25 cellular contexts compared by ENCODE assay signal in the genomic region with DNA sequence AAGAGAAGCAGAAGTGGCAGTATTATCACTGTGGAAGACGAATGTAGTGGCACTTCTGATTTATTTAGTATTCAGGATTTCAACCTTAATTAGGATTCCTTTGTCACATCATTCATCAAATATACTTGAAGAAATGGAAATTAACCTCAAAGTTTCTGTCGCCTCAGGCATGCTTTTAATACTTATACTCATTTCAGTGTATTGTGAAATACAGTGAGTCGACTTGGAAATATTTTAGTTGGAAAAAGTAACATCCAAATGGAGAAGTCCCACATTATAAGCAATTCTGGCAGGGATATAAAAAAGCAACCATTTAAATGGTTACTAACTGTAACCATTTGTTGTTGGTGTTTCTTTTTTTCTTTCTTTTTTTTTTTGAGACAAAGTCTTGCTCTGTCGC.
DNase-seq lines count a peak whose midpoint lies in the region; ATAC-seq and TF ChIP-seq lines count a peak whose summit lies in the region.
"Had no signal": no experiment of that assay in that cellular context is flagged by ENCODE, and none has a peak within 500 bp of the region (broad histone marks: within the 10 kb centered on the region; RNA-seq: fewer than 3 reads in every experiment).

No MANE protein-coding gene starts in this region.

- no peaks in the 10 kb centered on the region for H3K36me3 ChIP-seq in smooth muscle cell (ENCODE audit: low read depth)
- H3K36me3 ChIP-seq: gastrocnemius medialis, left ventricle myocardium inferior, SJCRH30, thoracic aorta had no signal

- no peak overlapping the region for H3K4me3 ChIP-seq in astrocyte of the cerebellum (ENCODE audit: low read depth, low read length)
- no peak overlapping the region for H3K4me3 ChIP-seq in fibroblast of pulmonary artery (replicated peaks; ENCODE audit: low read depth, low read length)
- no peak overlapping the region for H3K4me3 ChIP-seq in smooth muscle cell
- H3K4me3 ChIP-seq: gastrocnemius medialis, left ventricle myocardium inferior, SJCRH30, thoracic aorta had no signal

- no peaks in the 10 kb centered on the region for H3K27me3 Mint-ChIP-seq in activated CD4-positive, alpha-beta memory T cell treated with anti-CD3 and anti-CD28 coated beads for 36 hours
- H3K27me3 Mint-ChIP-seq in activated naive CD8-positive, alpha-beta T cell treated with anti-CD3 and anti-CD28 coated beads, Interleukin-2, amount 50 U/mL, for 24 hours, result no peaks in the 10 kb centered on the region
- H3K27me3 Mint-ChIP-seq in activated T-cell treated with anti-CD3 and anti-CD28 coated beads, Interleukin-2, amount 50 U/mL, for 4 hours (ENCODE audit: low read depth), result no peaks in the 10 kb centered on the region
- H3K27me3 Mint-ChIP-seq: activated CD8-positive, alpha-beta T cell treated with anti-CD3 and anti-CD28 coated beads for 36 hours; activated naive CD8-positive, alpha-beta T cell treated with anti-CD3 and anti-CD28 coated beads, Interleukin-2, amount 10 ng/mL, durations not matched to agents 7 days and 5 days; central memory CD8-positive, alpha-beta T cell had no signal

- H3K9ac ChIP-seq in smooth muscle cell (ENCODE audit: low read depth), result no peak overlapping the region

- TF ChIP-seq CTCF in astrocyte of the cerebellum (IDR thresholded peaks at IDR 0.05; ENCODE audit: low read depth, low read length, missing control alignments), result no peak
- TF ChIP-seq CTCF in fibroblast of pulmonary artery (IDR thresholded peaks at IDR 0.05; ENCODE audit: low read length, missing control alignments), result no peak
- TF ChIP-seq CTCF in smooth muscle cell (IDR thresholded peaks at IDR 0.05; ENCODE audit: borderline replicate concordance, insufficient read depth, poor library complexity, severe bottlenecking), result no peak

- H3K4me1 ChIP-seq in smooth muscle cell (ENCODE audit: low read depth), result no peaks in the 10 kb centered on the region
- H3K4me1 ChIP-seq: gastrocnemius medialis, left ventricle myocardium inferior, SJCRH30 had no signal

- H3K9me3 ChIP-seq in smooth muscle cell (replicated peaks; ENCODE audit: low read depth), result no peaks in the 10 kb centered on the region
- H3K9me3 ChIP-seq: gastrocnemius medialis, left ventricle myocardium inferior, SJCRH30, thoracic aorta had no signal

- intact Hi-C loops in activated CD4-positive, alpha-beta memory T cell treated with anti-CD3 and anti-CD28 coated beads for 36 hours (cut with micrococcal nuclease), result no loop called here

- H3K27ac Mint-ChIP-seq in activated CD4-positive, alpha-beta memory T cell treated with anti-CD3 and anti-CD28 coated beads for 36 hours, result no peak overlapping the region
- H3K27ac Mint-ChIP-seq in activated naive CD8-positive, alpha-beta T cell treated with anti-CD3 and anti-CD28 coated beads, Interleukin-2, amount 50 U/mL, for 24 hours, result no peak overlapping the region
- H3K27ac Mint-ChIP-seq: activated CD8-positive, alpha-beta T cell treated with anti-CD3 and anti-CD28 coated beads for 36 hours; activated naive CD8-positive, alpha-beta T cell treated with anti-CD3 and anti-CD28 coated beads, Interleukin-2, amount 10 ng/mL, durations not matched to agents 7 days and 5 days; activated T-cell treated with anti-CD3 and anti-CD28 coated beads, Interleukin-2, amount 50 U/mL, for 72 hours; stimulated activated effector memory CD8-positive, alpha-beta T cell treated with anti-CD3 and anti-CD28 coated beads, Interleukin-12 subunit alpha, Interleukin-12 subunit beta, amount 100 ng/mL, for 72 hours; WTC11 had no signal

- H3K4me3 Mint-ChIP-seq in activated CD4-positive, alpha-beta memory T cell treated with anti-CD3 and anti-CD28 coated beads for 36 hours, result no peak overlapping the region
- no peak overlapping the region for H3K4me3 Mint-ChIP-seq in activated naive CD8-positive, alpha-beta T cell treated with anti-CD3 and anti-CD28 coated beads, Interleukin-2, amount 50 U/mL, for 24 hours
- H3K4me3 Mint-ChIP-seq in activated T-cell treated with anti-CD3 and anti-CD28 coated beads, Interleukin-2, amount 50 U/mL, for 4 hours, result no peak overlapping the region
- H3K4me3 Mint-ChIP-seq: activated CD8-positive, alpha-beta T cell treated with anti-CD3 and anti-CD28 coated beads for 36 hours; activated naive CD8-positive, alpha-beta T cell treated with anti-CD3 and anti-CD28 coated beads, Interleukin-2, amount 10 ng/mL, durations not matched to agents 7 days and 5 days; activated T-cell treated with anti-CD3 and anti-CD28 coated beads, Interleukin-2, amount 50 U/mL, for 72 hours; central memory CD8-positive, alpha-beta T cell; stimulated activated effector memory CD8-positive, alpha-beta T cell treated with anti-CD3 and anti-CD28 coated beads, Interleukin-12 subunit alpha, Interleukin-12 subunit beta, amount 100 ng/mL, for 72 hours; WTC11 had no signal

- no peaks in the 10 kb centered on the region for H3K9me3 Mint-ChIP-seq in activated CD4-positive, alpha-beta memory T cell treated with anti-CD3 and anti-CD28 coated beads for 36 hours
- no peaks in the 10 kb centered on the region for H3K9me3 Mint-ChIP-seq in activated naive CD8-positive, alpha-beta T cell treated with anti-CD3 and anti-CD28 coated beads, Interleukin-2, amount 50 U/mL, for 24 hours
- no peaks in the 10 kb centered on the region for H3K9me3 Mint-ChIP-seq in activated T-cell treated with anti-CD3 and anti-CD28 coated beads, Interleukin-2, amount 50 U/mL, for 4 hours
- H3K9me3 Mint-ChIP-seq: activated CD8-positive, alpha-beta T cell treated with anti-CD3 and anti-CD28 coated beads for 36 hours; activated naive CD8-positive, alpha-beta T cell treated with anti-CD3 and anti-CD28 coated beads, Interleukin-2, amount 10 ng/mL, durations not matched to agents 7 days and 5 days; central memory CD8-positive, alpha-beta T cell; stimulated activated effector memory CD8-positive, alpha-beta T cell treated with anti-CD3 and anti-CD28 coated beads, Interleukin-12 subunit alpha, Interleukin-12 subunit beta, amount 100 ng/mL, for 72 hours; WTC11 had no signal

- H4K20me1 ChIP-seq in smooth muscle cell (ENCODE audit: low read depth), result no peaks in the 10 kb centered on the region

- CTCF ChIA-PET in activated CD4-positive, alpha-beta memory T cell treated with anti-CD3 and anti-CD28 coated beads for 36 hours (lab: Charles Lee), result interaction anchor here (0.6 kb wide), 1 partner anchor 1121 kb away, joined by 3 read pairs; no protein-coding TSS in a partner anchor

- in situ Hi-C loops in astrocyte of the cerebellum (cut with HindIII; ENCODE audit: low sequenced_read_pairs), result no loop called here

- H2AFZ ChIP-seq in smooth muscle cell (ENCODE audit: low read depth), result no peak overlapping the region

- no peak for ATAC-seq in HG02870 (IDR thresholded peaks at IDR 0.05; ENCODE audit: unreplicated experiment)
- ATAC-seq in activated naive CD8-positive, alpha-beta T cell treated with anti-CD3 and anti-CD28 coated beads, Interleukin-2, amount 50 U/mL, for 24 hours, result no peak
- ATAC-seq in activated T-cell treated with anti-CD3 and anti-CD28 coated beads, Interleukin-2, amount 50 U/mL, for 4 hours, result no peak
- ATAC-seq: activated CD8-positive, alpha-beta T cell treated with anti-CD3 and anti-CD28 coated beads for 36 hours; activated T-cell treated with anti-CD3 and anti-CD28 coated beads, Interleukin-2, amount 50 U/mL, for 72 hours; gastrocnemius medialis; stimulated activated effector memory CD8-positive, alpha-beta T cell treated with anti-CD3 and anti-CD28 coated beads, Interleukin-12 subunit alpha, Interleukin-12 subunit beta, amount 100 ng/mL, for 72 hours; WTC11 had no signal

- no peaks in the 10 kb centered on the region for H3F3A ChIP-seq in smooth muscle cell (ENCODE audit: low read depth)

- POLR2A ChIA-PET in activated CD4-positive, alpha-beta memory T cell treated with anti-CD3 and anti-CD28 coated beads for 36 hours (lab: Charles Lee), result no interaction called here

- no peaks in the 10 kb centered on the region for H3K79me2 ChIP-seq in smooth muscle cell (ENCODE audit: low read depth)

- H3K36me3 Mint-ChIP-seq in activated CD4-positive, alpha-beta memory T cell treated with anti-CD3 and anti-CD28 coated beads for 36 hours, result no peaks in the 10 kb centered on the region
- H3K36me3 Mint-ChIP-seq in activated naive CD8-positive, alpha-beta T cell treated with anti-CD3 and anti-CD28 coated beads, Interleukin-2, amount 50 U/mL, for 24 hours (ENCODE audit: low read depth), result no peaks in the 10 kb centered on the region
- no peaks in the 10 kb centered on the region for H3K36me3 Mint-ChIP-seq in activated T-cell treated with anti-CD3 and anti-CD28 coated beads, Interleukin-2, amount 50 U/mL, for 4 hours (ENCODE audit: insufficient read depth)
- H3K36me3 Mint-ChIP-seq: activated naive CD8-positive, alpha-beta T cell treated with anti-CD3 and anti-CD28 coated beads, Interleukin-2, amount 10 ng/mL, durations not matched to agents 7 days and 5 days; stimulated activated effector memory CD8-positive, alpha-beta T cell treated with anti-CD3 and anti-CD28 coated beads, Interleukin-12 subunit alpha, Interleukin-12 subunit beta, amount 100 ng/mL, for 72 hours; WTC11 had no signal

- no peaks in the 10 kb centered on the region for H3K4me1 Mint-ChIP-seq in activated CD4-positive, alpha-beta memory T cell treated with anti-CD3 and anti-CD28 coated beads for 36 hours (ENCODE audit: low read depth)
- H3K4me1 Mint-ChIP-seq in activated naive CD8-positive, alpha-beta T cell treated with anti-CD3 and anti-CD28 coated beads, Interleukin-2, amount 50 U/mL, for 24 hours, result no peaks in the 10 kb centered on the region
- no peaks in the 10 kb centered on the region for H3K4me1 Mint-ChIP-seq in activated T-cell treated with anti-CD3 and anti-CD28 coated beads, Interleukin-2, amount 50 U/mL, for 4 hours (ENCODE audit: low read depth)
- H3K4me1 Mint-ChIP-seq: activated naive CD8-positive, alpha-beta T cell treated with anti-CD3 and anti-CD28 coated beads, Interleukin-2, amount 10 ng/mL, durations not matched to agents 7 days and 5 days; central memory CD8-positive, alpha-beta T cell; stimulated activated effector memory CD8-positive, alpha-beta T cell treated with anti-CD3 and anti-CD28 coated beads, Interleukin-12 subunit alpha, Interleukin-12 subunit beta, amount 100 ng/mL, for 72 hours; WTC11 had no signal

- no peaks in the 10 kb centered on the region for H3K27me3 ChIP-seq in smooth muscle cell (ENCODE audit: low read depth)
- H3K27me3 ChIP-seq: gastrocnemius medialis, SJCRH30 had no signal

- 61% methylated on average over 4 of the region's 4 CpGs for WGBS in smooth muscle cell (ENCODE audit: low lambda C conversion rate)

- DNase-seq in HCEC 1CT, result peak; percentile 55
- DNase-seq in astrocyte of the cerebellum (ENCODE audit: low read depth), result peak; percentile 31
- DNase-seq in fibroblast of pulmonary artery (ENCODE audit: low read depth), result peak; percentile 34
- no peak for DNase-seq in smooth muscle cell (lab: John Stamatoyannopoulos, UW; ENCODE audit: unreplicated experiment)
- DNase-seq in activated CD4-positive, alpha-beta memory T cell treated with anti-CD3 and anti-CD28 coated beads for 36 hours, result no peak
- no peak for DNase-seq in activated naive CD8-positive, alpha-beta T cell treated with anti-CD3 and anti-CD28 coated beads, Interleukin-2, amount 50 U/mL, for 24 hours
- no peak for DNase-seq in activated T-cell treated with anti-CD3 and anti-CD28 coated beads, Interleukin-2, amount 50 U/mL, for 4 hours
- DNase-seq: activated CD8-positive, alpha-beta T cell treated with anti-CD3 and anti-CD28 coated beads for 36 hours; activated naive CD8-positive, alpha-beta T cell treated with anti-CD3 and anti-CD28 coated beads, Interleukin-2, amount 10 ng/mL, durations not matched to agents 7 days and 5 days; activated T-cell treated with anti-CD3 and anti-CD28 coated beads, Interleukin-2, amount 50 U/mL, for 72 hours; C1 segment of cervical spinal cord; effector memory CD4-positive, alpha-beta T cell; gastrocnemius medialis; KG1; left ventricle myocardium inferior; NCI-H1092; NCI-H2081 treated with DMSO at 0.1 percent for 48 hours; NCI-H526; SJCRH30; T-helper 2 cell had no signal

- peak overlapping the region; percentile 9 for H3K4me2 ChIP-seq in smooth muscle cell

- no peak overlapping the region for H3K27ac ChIP-seq in smooth muscle cell (ENCODE audit: low read depth)
- H3K27ac ChIP-seq: gastrocnemius medialis, left ventricle myocardium inferior, SJCRH30, thoracic aorta had no signal

Comparison
In these comparisons a context has a peak if more than half of its experiments do, and no peak if none do; other contexts are left out.
1. DNase-seq: peak in HCEC 1CT (single experiment), astrocyte of the cerebellum (single experiment) and fibroblast of pulmonary artery (single experiment); none in smooth muscle cell (single experiment), activated CD4-positive, alpha-beta memory T cell treated with anti-CD3 and anti-CD28 coated beads for 36 hours (single experiment), activated naive CD8-positive, alpha-beta T cell treated with anti-CD3 and anti-CD28 coated beads, Interleukin-2, amount 50 U/mL, for 24 hours (single experiment) and activated T-cell treated with anti-CD3 and anti-CD28 coated beads, Interleukin-2, amount 50 U/mL, for 4 hours (single experiment).